In the genomic region with DNA sequence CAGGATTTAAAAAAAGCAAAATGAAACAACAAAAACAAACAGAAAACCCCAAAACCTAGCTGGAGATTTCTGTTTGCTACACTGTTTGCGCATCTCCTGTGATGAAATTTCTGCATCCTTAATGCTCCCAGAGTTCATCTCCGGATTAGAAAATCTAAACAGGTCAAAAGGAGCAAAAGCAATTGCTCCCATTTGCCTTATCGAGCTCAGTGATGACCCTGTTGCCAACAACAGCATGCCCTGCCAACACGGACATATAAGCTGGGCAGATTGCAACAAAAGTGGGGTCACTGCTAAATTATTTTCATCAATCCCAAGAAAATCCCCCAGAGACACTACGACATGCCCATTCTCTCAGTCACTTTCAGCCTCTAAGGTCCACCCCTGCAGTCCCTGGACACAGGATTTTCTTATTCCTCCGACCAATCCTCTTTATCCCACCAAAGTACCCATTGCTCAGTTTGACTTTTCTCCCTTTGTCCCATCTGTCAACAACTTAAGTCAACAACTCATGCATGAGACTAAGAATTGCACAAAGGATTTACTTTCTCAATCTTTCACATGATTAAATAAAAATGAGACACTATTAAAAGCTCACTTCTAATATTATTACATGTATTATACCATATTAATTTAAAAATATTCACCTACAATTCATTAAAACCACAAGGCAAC, we compare ENCODE assay signal across 3 cellular contexts.
TF ChIP-seq lines count a peak whose summit lies in the region.

No MANE protein-coding gene starts in this region.

TF ChIP-seq in GM23338, 12 proteins besides CTCF, POLR2A, EP300 and RAD21 (continued from another document):
- TF ChIP-seq, protein P1, sequence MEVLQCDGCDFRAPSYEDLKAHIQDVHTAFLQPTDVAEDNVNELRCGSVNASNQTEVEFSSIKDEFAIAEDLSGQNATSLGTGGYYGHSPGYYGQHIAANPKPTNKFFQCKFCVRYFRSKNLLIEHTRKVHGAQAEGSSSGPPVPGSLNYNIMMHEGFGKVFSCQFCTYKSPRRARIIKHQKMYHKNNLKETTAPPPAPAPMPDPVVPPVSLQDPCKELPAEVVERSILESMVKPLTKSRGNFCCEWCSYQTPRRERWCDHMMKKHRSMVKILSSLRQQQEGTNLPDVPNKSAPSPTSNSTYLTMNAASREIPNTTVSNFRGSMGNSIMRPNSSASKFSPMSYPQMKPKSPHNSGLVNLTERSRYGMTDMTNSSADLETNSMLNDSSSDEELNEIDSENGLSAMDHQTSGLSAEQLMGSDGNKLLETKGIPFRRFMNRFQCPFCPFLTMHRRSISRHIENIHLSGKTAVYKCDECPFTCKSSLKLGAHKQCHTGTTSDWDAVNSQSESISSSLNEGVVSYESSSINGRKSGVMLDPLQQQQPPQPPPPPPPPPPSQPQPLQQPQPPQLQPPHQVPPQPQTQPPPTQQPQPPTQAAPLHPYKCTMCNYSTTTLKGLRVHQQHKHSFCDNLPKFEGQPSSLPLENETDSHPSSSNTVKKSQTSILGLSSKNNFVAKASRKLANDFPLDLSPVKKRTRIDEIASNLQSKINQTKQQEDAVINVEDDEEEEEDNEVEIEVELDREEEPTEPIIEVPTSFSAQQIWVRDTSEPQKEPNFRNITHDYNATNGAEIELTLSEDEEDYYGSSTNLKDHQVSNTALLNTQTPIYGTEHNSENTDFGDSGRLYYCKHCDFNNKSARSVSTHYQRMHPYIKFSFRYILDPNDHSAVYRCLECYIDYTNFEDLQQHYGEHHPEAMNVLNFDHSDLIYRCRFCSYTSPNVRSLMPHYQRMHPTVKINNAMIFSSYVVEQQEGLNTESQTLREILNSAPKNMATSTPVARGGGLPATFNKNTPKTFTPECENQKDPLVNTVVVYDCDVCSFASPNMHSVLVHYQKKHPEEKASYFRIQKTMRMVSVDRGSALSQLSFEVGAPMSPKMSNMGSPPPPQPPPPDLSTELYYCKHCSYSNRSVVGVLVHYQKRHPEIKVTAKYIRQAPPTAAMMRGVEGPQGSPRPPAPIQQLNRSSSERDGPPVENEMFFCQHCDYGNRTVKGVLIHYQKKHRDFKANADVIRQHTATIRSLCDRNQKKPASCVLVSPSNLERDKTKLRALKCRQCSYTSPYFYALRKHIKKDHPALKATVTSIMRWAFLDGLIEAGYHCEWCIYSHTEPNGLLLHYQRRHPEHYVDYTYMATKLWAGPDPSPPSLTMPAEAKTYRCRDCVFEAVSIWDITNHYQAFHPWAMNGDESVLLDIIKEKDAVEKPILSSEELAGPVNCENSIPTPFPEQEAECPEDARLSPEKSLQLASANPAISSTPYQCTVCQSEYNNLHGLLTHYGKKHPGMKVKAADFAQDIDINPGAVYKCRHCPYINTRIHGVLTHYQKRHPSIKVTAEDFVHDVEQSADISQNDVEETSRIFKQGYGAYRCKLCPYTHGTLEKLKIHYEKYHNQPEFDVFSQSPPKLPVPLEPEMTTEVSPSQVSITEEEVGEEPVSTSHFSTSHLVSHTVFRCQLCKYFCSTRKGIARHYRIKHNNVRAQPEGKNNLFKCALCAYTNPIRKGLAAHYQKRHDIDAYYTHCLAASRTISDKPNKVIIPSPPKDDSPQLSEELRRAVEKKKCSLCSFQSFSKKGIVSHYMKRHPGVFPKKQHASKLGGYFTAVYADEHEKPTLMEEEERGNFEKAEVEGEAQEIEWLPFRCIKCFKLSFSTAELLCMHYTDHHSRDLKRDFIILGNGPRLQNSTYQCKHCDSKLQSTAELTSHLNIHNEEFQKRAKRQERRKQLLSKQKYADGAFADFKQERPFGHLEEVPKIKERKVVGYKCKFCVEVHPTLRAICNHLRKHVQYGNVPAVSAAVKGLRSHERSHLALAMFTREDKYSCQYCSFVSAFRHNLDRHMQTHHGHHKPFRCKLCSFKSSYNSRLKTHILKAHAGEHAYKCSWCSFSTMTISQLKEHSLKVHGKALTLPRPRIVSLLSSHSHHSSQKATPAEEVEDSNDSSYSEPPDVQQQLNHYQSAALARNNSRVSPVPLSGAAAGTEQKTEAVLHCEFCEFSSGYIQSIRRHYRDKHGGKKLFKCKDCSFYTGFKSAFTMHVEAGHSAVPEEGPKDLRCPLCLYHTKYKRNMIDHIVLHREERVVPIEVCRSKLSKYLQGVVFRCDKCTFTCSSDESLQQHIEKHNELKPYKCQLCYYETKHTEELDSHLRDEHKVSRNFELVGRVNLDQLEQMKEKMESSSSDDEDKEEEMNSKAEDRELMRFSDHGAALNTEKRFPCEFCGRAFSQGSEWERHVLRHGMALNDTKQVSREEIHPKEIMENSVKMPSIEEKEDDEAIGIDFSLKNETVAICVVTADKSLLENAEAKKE (CRISPR knock-in tag; IDR thresholded peaks at IDR 0.05), result no peak

TF ChIP-seq in WTC11, 78 proteins besides CTCF, POLR2A, EP300 and RAD21 (continued from another document):
- no peak for TF ChIP-seq SP1 (CRISPR knock-in tag; conservative IDR thresholded peaks at IDR 0.05)
- TF ChIP-seq OVOL2 (CRISPR knock-in tag; IDR thresholded peaks at IDR 0.05; ENCODE audit: borderline replicate concordance), result no peak
- no peak for TF ChIP-seq TP53 (CRISPR knock-in tag; IDR thresholded peaks at IDR 0.05)
- TF ChIP-seq FOXJ3 (CRISPR knock-in tag; IDR thresholded peaks at IDR 0.05; ENCODE audit: borderline replicate concordance), result no peak

TF ChIP-seq in HepG2, 621 proteins besides CTCF, POLR2A, EP300 and RAD21 (continued from another document):
- TF ChIP-seq, protein P2, sequence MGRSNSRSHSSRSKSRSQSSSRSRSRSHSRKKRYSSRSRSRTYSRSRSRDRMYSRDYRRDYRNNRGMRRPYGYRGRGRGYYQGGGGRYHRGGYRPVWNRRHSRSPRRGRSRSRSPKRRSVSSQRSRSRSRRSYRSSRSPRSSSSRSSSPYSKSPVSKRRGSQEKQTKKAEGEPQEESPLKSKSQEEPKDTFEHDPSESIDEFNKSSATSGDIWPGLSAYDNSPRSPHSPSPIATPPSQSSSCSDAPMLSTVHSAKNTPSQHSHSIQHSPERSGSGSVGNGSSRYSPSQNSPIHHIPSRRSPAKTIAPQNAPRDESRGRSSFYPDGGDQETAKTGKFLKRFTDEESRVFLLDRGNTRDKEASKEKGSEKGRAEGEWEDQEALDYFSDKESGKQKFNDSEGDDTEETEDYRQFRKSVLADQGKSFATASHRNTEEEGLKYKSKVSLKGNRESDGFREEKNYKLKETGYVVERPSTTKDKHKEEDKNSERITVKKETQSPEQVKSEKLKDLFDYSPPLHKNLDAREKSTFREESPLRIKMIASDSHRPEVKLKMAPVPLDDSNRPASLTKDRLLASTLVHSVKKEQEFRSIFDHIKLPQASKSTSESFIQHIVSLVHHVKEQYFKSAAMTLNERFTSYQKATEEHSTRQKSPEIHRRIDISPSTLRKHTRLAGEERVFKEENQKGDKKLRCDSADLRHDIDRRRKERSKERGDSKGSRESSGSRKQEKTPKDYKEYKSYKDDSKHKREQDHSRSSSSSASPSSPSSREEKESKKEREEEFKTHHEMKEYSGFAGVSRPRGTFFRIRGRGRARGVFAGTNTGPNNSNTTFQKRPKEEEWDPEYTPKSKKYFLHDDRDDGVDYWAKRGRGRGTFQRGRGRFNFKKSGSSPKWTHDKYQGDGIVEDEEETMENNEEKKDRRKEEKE (IDR thresholded peaks at IDR 0.05), result no peak
- TF ChIP-seq FOXP1 (IDR thresholded peaks at IDR 0.05) (no peak), FOXP1 (CRISPR knock-in tag; IDR thresholded peaks at IDR 0.05) (0 out of 2 replicates have a peak, but pooled peaks have one; percentile 46), GATAD2A (CRISPR knock-in tag; IDR thresholded peaks at IDR 0.05) (0 out of 2 replicates have a peak, but pooled peaks have one; percentile 31), ZNF205 (CRISPR knock-in tag; IDR thresholded peaks at IDR 0.05) (no peak), FOXJ3 (CRISPR knock-in tag; IDR thresholded peaks at IDR 0.05; ENCODE audit: borderline replicate concordance) (no peak), ZNF160 (CRISPR knock-in tag; IDR thresholded peaks at IDR 0.05) (no peak), ZNF530 (CRISPR knock-in tag; IDR thresholded peaks at IDR 0.05; ENCODE audit: low read depth) (no peak), DNMT1 (CRISPR knock-in tag; IDR thresholded peaks at IDR 0.05) (no peak), SRSF1 (optimal IDR thresholded peaks at IDR 0.05; ENCODE audit: low read depth, low read length) (no peak), GLI4 (CRISPR knock-in tag; IDR thresholded peaks at IDR 0.05; ENCODE audit: borderline replicate concordance) (no peak), HMG20B (CRISPR knock-in tag; conservative IDR thresholded peaks at IDR 0.05) (no peak), FOXA1 (IDR thresholded peaks at IDR 0.05) (peak; percentile 80), FOXA1 (CRISPR knock-in tag; IDR thresholded peaks at IDR 0.05) (peak; percentile 84), SP5 (CRISPR knock-in tag; IDR thresholded peaks at IDR 0.05; ENCODE audit: borderline replicate concordance, low read depth) (no peak), BHLHE40 (IDR thresholded peaks at IDR 0.05; ENCODE audit: low read length) (no peak), ZNF614 (CRISPR knock-in tag; IDR thresholded peaks at IDR 0.05; ENCODE audit: borderline replicate concordance) (no peak), SOX6 (IDR thresholded peaks at IDR 0.05) (no peak), SOX6 (CRISPR knock-in tag; IDR thresholded peaks at IDR 0.05) (peak; percentile 25; the same call in 1 of the 2 replicates), NCOA2 (CRISPR knock-in tag; IDR thresholded peaks at IDR 0.05) (no peak), ZNF672 (CRISPR knock-in tag; IDR thresholded peaks at IDR 0.05) (no peak), NFE2L2 (IDR thresholded peaks at IDR 0.05; ENCODE audit: low read length) (no peak), FOSL2 (CRISPR knock-in tag; IDR thresholded peaks at IDR 0.05) (no peak), THYN1 (CRISPR knock-in tag; IDR thresholded peaks at IDR 0.05; ENCODE audit: borderline replicate concordance, low read depth) (no peak), DMAP1 (CRISPR knock-in tag; IDR thresholded peaks at IDR 0.05) (no peak), FOXA3 (CRISPR knock-in tag; IDR thresholded peaks at IDR 0.05) (peak; percentile 81), MYNN (CRISPR knock-in tag; IDR thresholded peaks at IDR 0.05; ENCODE audit: low read depth) (no peak), ZNF629 (CRISPR knock-in tag; conservative IDR thresholded peaks at IDR 0.05) (peak; percentile 88), ZFP62 (CRISPR knock-in tag; IDR thresholded peaks at IDR 0.05) (no peak), RBM22 (optimal IDR thresholded peaks at IDR 0.05; ENCODE audit: low read length) (peak; percentile 37), STAG1 (CRISPR knock-in tag; IDR thresholded peaks at IDR 0.05) (no peak), SOX13 (IDR thresholded peaks at IDR 0.05) (no peak), SOX13 (CRISPR knock-in tag; conservative IDR thresholded peaks at IDR 0.05 in 1 of 2, IDR thresholded peaks at IDR 0.05 in 1 of 2) (peak in 1 of 2 experiments; percentile 74; a peak in 1 of 4 replicates)
- TF ChIP-seq, protein P3, sequence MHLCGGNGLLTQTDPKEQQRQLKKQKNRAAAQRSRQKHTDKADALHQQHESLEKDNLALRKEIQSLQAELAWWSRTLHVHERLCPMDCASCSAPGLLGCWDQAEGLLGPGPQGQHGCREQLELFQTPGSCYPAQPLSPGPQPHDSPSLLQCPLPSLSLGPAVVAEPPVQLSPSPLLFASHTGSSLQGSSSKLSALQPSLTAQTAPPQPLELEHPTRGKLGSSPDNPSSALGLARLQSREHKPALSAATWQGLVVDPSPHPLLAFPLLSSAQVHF (CRISPR knock-in tag; IDR thresholded peaks at IDR 0.05), result no peak
- TF ChIP-seq, protein P4, sequence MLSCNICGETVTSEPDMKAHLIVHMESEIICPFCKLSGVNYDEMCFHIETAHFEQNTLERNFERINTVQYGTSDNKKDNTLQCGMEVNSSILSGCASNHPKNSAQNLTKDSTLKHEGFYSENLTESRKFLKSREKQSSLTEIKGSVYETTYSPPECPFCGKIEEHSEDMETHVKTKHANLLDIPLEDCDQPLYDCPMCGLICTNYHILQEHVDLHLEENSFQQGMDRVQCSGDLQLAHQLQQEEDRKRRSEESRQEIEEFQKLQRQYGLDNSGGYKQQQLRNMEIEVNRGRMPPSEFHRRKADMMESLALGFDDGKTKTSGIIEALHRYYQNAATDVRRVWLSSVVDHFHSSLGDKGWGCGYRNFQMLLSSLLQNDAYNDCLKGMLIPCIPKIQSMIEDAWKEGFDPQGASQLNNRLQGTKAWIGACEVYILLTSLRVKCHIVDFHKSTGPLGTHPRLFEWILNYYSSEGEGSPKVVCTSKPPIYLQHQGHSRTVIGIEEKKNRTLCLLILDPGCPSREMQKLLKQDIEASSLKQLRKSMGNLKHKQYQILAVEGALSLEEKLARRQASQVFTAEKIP (CRISPR knock-in tag; IDR thresholded peaks at IDR 0.05; ENCODE audit: borderline replicate concordance), result no peak
- TF ChIP-seq, protein P5, sequence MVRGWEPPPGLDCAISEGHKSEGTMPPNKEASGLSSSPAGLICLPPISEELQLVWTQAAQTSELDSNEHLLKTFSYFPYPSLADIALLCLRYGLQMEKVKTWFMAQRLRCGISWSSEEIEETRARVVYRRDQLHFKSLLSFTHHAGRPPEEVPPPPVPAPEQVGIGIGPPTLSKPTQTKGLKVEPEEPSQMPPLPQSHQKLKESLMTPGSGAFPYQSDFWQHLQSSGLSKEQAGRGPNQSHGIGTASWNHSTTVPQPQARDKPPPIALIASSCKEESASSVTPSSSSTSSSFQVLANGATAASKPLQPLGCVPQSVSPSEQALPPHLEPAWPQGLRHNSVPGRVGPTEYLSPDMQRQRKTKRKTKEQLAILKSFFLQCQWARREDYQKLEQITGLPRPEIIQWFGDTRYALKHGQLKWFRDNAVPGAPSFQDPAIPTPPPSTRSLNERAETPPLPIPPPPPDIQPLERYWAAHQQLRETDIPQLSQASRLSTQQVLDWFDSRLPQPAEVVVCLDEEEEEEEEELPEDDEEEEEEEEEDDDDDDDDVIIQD (CRISPR knock-in tag; IDR thresholded peaks at IDR 0.05; ENCODE audit: low read depth), result 0 out of 2 replicates have a peak, but pooled peaks have one; percentile 22
TF ChIP-seq in HepG2: peak in this region for 12.
